Comparison of ENCODE assay signal across 13 cellular contexts in the genomic region with DNA sequence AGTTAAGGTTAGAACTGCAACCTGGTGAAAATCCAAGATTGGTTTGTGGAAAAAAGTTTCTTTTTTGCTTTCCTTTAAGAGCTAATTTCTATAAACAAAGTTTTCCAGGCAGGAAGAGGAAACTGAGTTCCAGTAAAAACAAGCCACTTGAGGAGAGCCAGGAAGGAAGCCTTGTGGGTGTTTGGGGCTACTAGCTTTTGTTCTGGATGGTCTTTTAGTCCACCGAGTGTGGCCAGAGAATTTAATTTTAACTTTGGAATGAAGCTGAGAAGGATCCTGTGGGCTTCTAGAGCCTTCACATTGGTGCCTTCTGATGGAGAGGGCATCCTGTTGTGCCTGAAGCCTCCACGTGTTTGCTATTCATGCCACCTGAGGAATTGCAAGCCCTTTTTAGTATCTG.
"Had no signal": no experiment of that assay in that cellular context is flagged by ENCODE, and none has a peak within 500 bp of the region (broad histone marks: within the 10 kb centered on the region; RNA-seq: fewer than 3 reads in every experiment).

No MANE protein-coding gene starts in this region.

- H3K27me3 ChIP-seq: left lung, neutrophil, testis had no signal

- ATAC-seq: activated naive CD8-positive, alpha-beta T cell treated with anti-CD3 and anti-CD28 coated beads, Interleukin-2, amount 50 U/mL, for 24 hours; activated T-helper 17 cell treated with anti-CD3 and anti-CD28 coated beads, Interleukin-2, amount 50 U/mL, for 72 hours; left lung; natural killer cell; SK-N-SH treated with all-trans-retinoic acid at 6 μM for 48 hours; stimulated activated naive CD8-positive, alpha-beta T cell treated with anti-CD3 and anti-CD28 coated beads, Interleukin-15, Interleukin-2, amounts not matched to agents 100 U/mL and 50 U/mL, for 24 hours had no signal

- DNase-seq: activated CD4-positive, CD25-positive, alpha-beta regulatory T cell treated with anti-CD3 and anti-CD28 coated beads, Interleukin-2, amount 50 U/mL, for 72 hours; activated naive CD4-positive, alpha-beta T cell treated with anti-CD3 and anti-CD28 coated beads for 36 hours; activated naive CD8-positive, alpha-beta T cell treated with anti-CD3 and anti-CD28 coated beads, Interleukin-2, amount 50 U/mL, for 24 hours; hippocampal formation; left lung; mesendoderm; natural killer cell; stimulated activated naive CD8-positive, alpha-beta T cell treated with anti-CD3 and anti-CD28 coated beads, Interleukin-15, Interleukin-2, amounts not matched to agents 100 U/mL and 50 U/mL, for 24 hours; testis had no signal

- H3K4me2 ChIP-seq: smooth muscle cell had no signal

- H3K4me1 ChIP-seq: left lung had no signal

- H3K27ac ChIP-seq: left lung, neutrophil had no signal

- H3K36me3 ChIP-seq: left lung, neutrophil had no signal

- H3K9me3 ChIP-seq: left lung, neutrophil, testis had no signal

- H3K4me3 ChIP-seq: left lung, smooth muscle cell, testis had no signal
